ENCODE assay signal across 26 cellular contexts in genomic region chr3:143502101-143502500, GRCh38.
"Had no signal": no experiment of that assay in that cellular context is flagged by ENCODE, and none has a peak within 500 bp of the region (broad histone marks: within the 10 kb centered on the region; RNA-seq: fewer than 3 reads in every experiment).

No MANE protein-coding gene starts in this region.

- H3K4me3 ChIP-seq: cardiac muscle cell, PC-9 had no signal

- H3K27me3 ChIP-seq: brain microvascular endothelial cell, cardiac muscle cell had no signal

- ATAC-seq: activated T-helper 17 cell treated with anti-CD3 and anti-CD28 coated beads, Interleukin-2, amount 50 U/mL, for 72 hours; T-cell had no signal

- H2AFZ ChIP-seq: PC-9 had no signal

- H3K36me3 ChIP-seq: brain microvascular endothelial cell, cardiac muscle cell had no signal

- DNase-seq: activated B cell treated with CpG ODN at 0.5 μM for 24 hours; activated CD4-positive, alpha-beta memory T cell treated with anti-CD3 and anti-CD28 coated beads, Interleukin-2, amount 10 ng/mL, durations not matched to agents 7 days and 5 days; activated CD4-positive, alpha-beta T cell treated with anti-CD3 and anti-CD28 coated beads for 1 hour; activated CD4-positive, alpha-beta T cell treated with anti-CD3 and anti-CD28 coated beads, Interleukin-2, amount 50 U/mL, for 1 hour; activated gamma-delta T cell; activated naive CD4-positive, alpha-beta T cell treated with anti-CD3 and anti-CD28 coated beads for 36 hours; activated T-cell treated with anti-CD3 and anti-CD28 coated beads for 4 hours; activated T-cell treated with anti-CD3 and anti-CD28 coated beads, Interleukin-2, amount 50 U/mL, for 48 hours; amygdala; brain microvascular endothelial cell; Karpas-422; MM.1S; NCI-H1105; NCI-H1436; NCI-H1694 treated with DMSO at 0.1 percent for 48 hours; NCI-H2029 treated with DMSO at 0.1 percent for 48 hours; NCI-H345; NCI-H510A; NCI-H526 treated with DMSO at 0.1 percent for 48 hours; PC-9; SIG-M5; T-cell; T-helper 2 cell; T1000 had no signal

- H3K27ac ChIP-seq: brain microvascular endothelial cell, cardiac muscle cell, PC-9 had no signal

- H3K4me2 ChIP-seq: PC-9 had no signal
